Comparison of ENCODE assay signal across 8 cellular contexts in genomic region chr17:47831934-47832327, GRCh38. TPM values are rescaled to one million over a fixed set of nuclear protein-coding genes. Genes with fewer than 3 reads are reported as not detected.
DNase-seq lines count a peak whose midpoint lies in the region; ATAC-seq, FAIRE-seq and TF ChIP-seq lines count a peak whose summit lies in the region.

No MANE protein-coding gene starts in this region.

- DNase-seq in NB4 (ENCODE audit: low read depth), result peak; percentile 32
- DNase-seq in colonic mucosa, result no peak
- DNase-seq in frontal cortex (ENCODE audit: low spot score in 2 of 2), result no peak
- no peak for DNase-seq in activated CD4-positive, alpha-beta T cell treated with anti-CD3 and anti-CD28 coated beads for 48 hours
- no peak for DNase-seq in HuH-7 (ENCODE audit: low spot score)

- H3K9me2 ChIP-seq in DOHH2 (replicated peaks; ENCODE audit: control insufficient read depth, low read length), result no peaks in the 10 kb centered on the region

- no peaks in the 10 kb centered on the region for H3K27me3 ChIP-seq in DOHH2 (ENCODE audit: control insufficient read depth, low read length)
- H3K27me3 ChIP-seq in colonic mucosa, result no peaks in the 10 kb centered on the region
- H3K27me3 ChIP-seq in muscle layer of colon (ENCODE audit: control insufficient read depth in 1 of 2, insufficient read depth in 2 of 2, low read length in 2 of 2), result no peaks in the 10 kb centered on the region

- H3K9me3 ChIP-seq in DOHH2 (ENCODE audit: control insufficient read depth, insufficient read depth, low read length) (no peaks in the 10 kb centered on the region), colonic mucosa (no peaks in the 10 kb centered on the region), muscle layer of colon (ENCODE audit: low read length) (no peaks in the 10 kb centered on the region)

- no peak for ATAC-seq in HG02970 (IDR thresholded peaks at IDR 0.05; ENCODE audit: low FRiP score, unreplicated experiment)

- TF ChIP-seq CTCF in DOHH2 (IDR thresholded peaks at IDR 0.05; ENCODE audit: low read depth, low read length, poor library complexity, severe bottlenecking), result no peak
- no peak for TF ChIP-seq CTCF in NB4 (IDR thresholded peaks at IDR 0.05; ENCODE audit: low read depth, low read length)
- TF ChIP-seq CTCF in colonic mucosa (IDR thresholded peaks at IDR 0.05), result no peak

- H3K36me3 ChIP-seq in DOHH2 (ENCODE audit: control insufficient read depth, low read length) (peaks cover 15% of the 10 kb centered on the region), colonic mucosa (no peaks in the 10 kb centered on the region), muscle layer of colon (ENCODE audit: insufficient read depth, low read length) (peaks cover 19% of the 10 kb centered on the region)

- H3K79me2 ChIP-seq in DOHH2 (ENCODE audit: control insufficient read depth, low read length), result peaks cover 30% of the 10 kb centered on the region

- peak overlapping the region; percentile 94 for H3K4me3 ChIP-seq in DOHH2 (ENCODE audit: low read length)
- peak overlapping the region; percentile 99 for H3K4me3 ChIP-seq in NB4 (ENCODE audit: low read depth, low read length)
- peak overlapping the region; percentile 78 for H3K4me3 ChIP-seq in colonic mucosa
- peak overlapping the region; percentile 43 to 99 for H3K4me3 ChIP-seq in muscle layer of colon (ENCODE audit: low read depth in 1 of 2, low read length in 2 of 2)

- FAIRE-seq in frontal cortex (lab: Jason Lieb, UNC), result no peak

- H3K27ac ChIP-seq in DOHH2 (ENCODE audit: low read depth, low read length) (no peak overlapping the region), colonic mucosa (peak overlapping the region; percentile 72), muscle layer of colon (ENCODE audit: low read depth, low read length) (peak overlapping the region; percentile 45)

- H3K4me1 ChIP-seq in DOHH2 (ENCODE audit: control insufficient read depth, low read length) (peaks cover 23% of the 10 kb centered on the region), colonic mucosa (peaks cover 9% of the 10 kb centered on the region), muscle layer of colon (ENCODE audit: insufficient read depth, low read length) (peaks cover 17% of the 10 kb centered on the region)

- peak overlapping the region; percentile 63 for H3K4me2 ChIP-seq in DOHH2 (ENCODE audit: low read length)

- no peaks in the 10 kb centered on the region for H3F3A ChIP-seq in DOHH2 (ENCODE audit: control insufficient read depth, insufficient read depth)

- no peaks in the 10 kb centered on the region for H4K20me1 ChIP-seq in DOHH2 (ENCODE audit: control insufficient read depth, insufficient read depth, low read depth, low read length)

- TF ChIP-seq POLR2A in NB4 (IDR thresholded peaks at IDR 0.05; ENCODE audit: extremely low read depth, insufficient read length), result no peak

- intact Hi-C loops in colonic mucosa (cut with DNase I), result no loop called here

- H3K9ac ChIP-seq in colonic mucosa (ENCODE audit: low read depth in 2 of 2, low read length in 2 of 2) (peak overlapping the region; percentile 53 to 66), muscle layer of colon (ENCODE audit: low read length) (no peak overlapping the region)

RNA-seq across cellular contexts. Expression of gene LRRC46, which starts 0.5 kb away (rescaled TPM):
- total RNA-seq in colonic mucosa (under 1 TPM; 0.20 to 0.21 TPM), frontal cortex (not detected)

RNA-seq across cellular contexts. Expression of gene MRPL10, which starts 0.6 kb away (rescaled TPM):
- total RNA-seq in colonic mucosa (10 to 100 TPM; 32.2 to 50.8 TPM), frontal cortex (6.9 TPM)

RNA-seq across cellular contexts. Expression of gene SCRN2, which starts 9.1 kb away (rescaled TPM):
- total RNA-seq in colonic mucosa (10 to 100 TPM; 36.8 to 40.0 TPM), frontal cortex (24.1 TPM)

RNA-seq across cellular contexts. Expression of gene OSBPL7, which starts 10.3 kb away (rescaled TPM):
- total RNA-seq in colonic mucosa, result 10 to 100 TPM; 34.8 to 93.6 TPM
- 7.3 TPM for total RNA-seq in frontal cortex

RNA-seq across cellular contexts. Expression of gene SP6, which starts 19.0 kb away (rescaled TPM):
- 1 to 10 TPM; 8.7 to 8.8 TPM for total RNA-seq in colonic mucosa
- not detected for total RNA-seq in frontal cortex
